ENCODE assay signal across 11 cellular contexts in genomic region chr5:60488466-60489130, GRCh38.
DNase-seq lines count a peak whose midpoint lies in the region; ATAC-seq, FAIRE-seq and TF ChIP-seq lines count a peak whose summit lies in the region.
"Had no signal": no experiment of that assay in that cellular context is flagged by ENCODE, and none has a peak within 500 bp of the region (broad histone marks: within the 10 kb centered on the region; RNA-seq: fewer than 3 reads in every experiment).

No MANE protein-coding gene starts in this region.

- CTCF ChIA-PET in A549 (lab: Yijun Ruan, JAX) = no interaction called here
- CTCF ChIA-PET in WTC11 (lab: Charles Lee) = no interaction called here

- H3K4me1 ChIP-seq in A549 = peaks cover 63% of the 10 kb centered on the region
- peaks cover 0 to 27% (median 19%) of the 10 kb centered on the region in 4 donors for H3K4me1 ChIP-seq in esophagus muscularis mucosa
- no peaks in the 10 kb centered on the region for H3K4me1 ChIP-seq in prostate gland (replicated peaks)

- POLR2A ChIA-PET in A549 (lab: Yijun Ruan, JAX) (no interaction called here), WTC11 (lab: Charles Lee) (no interaction called here)

- H3K27me3 ChIP-seq in esophagus muscularis mucosa = peaks cover 0 to 4% (median 0%) of the 10 kb centered on the region in 4 donors
- H3K27me3 ChIP-seq in prostate gland (replicated peaks; ENCODE audit: insufficient read depth) = no peaks in the 10 kb centered on the region

- H3K36me3 Mint-ChIP-seq in WTC11 = no peaks in the 10 kb centered on the region
- no peaks in the 10 kb centered on the region for H3K36me3 Mint-ChIP-seq in activated T-cell treated with anti-CD3 and anti-CD28 coated beads, Interleukin-2, amount 50 U/mL, for 72 hours (ENCODE audit: insufficient read depth in 2 of 2)
- H3K36me3 Mint-ChIP-seq: brain had no signal

- TF ChIP-seq CTCF in A549 (IDR thresholded peaks at IDR 0.05) (no peak), WTC11 (IDR thresholded peaks at IDR 0.05) (no peak), esophagus muscularis mucosa (IDR thresholded peaks at IDR 0.05) (no peak), prostate gland (IDR thresholded peaks at IDR 0.05) (no peak)

- no peaks in the 10 kb centered on the region for H3K9me3 Mint-ChIP-seq in WTC11
- peaks cover 0 to 3% of the 10 kb centered on the region in 2 donors for H3K9me3 Mint-ChIP-seq in activated T-cell treated with anti-CD3 and anti-CD28 coated beads, Interleukin-2, amount 50 U/mL, for 72 hours
- H3K9me3 Mint-ChIP-seq: brain had no signal

- intact Hi-C loops in esophagus muscularis mucosa (cut with DNase I) = no loop called here
- intact Hi-C loops in prostate gland (cut with DNase I) = no loop called here

- TF ChIP-seq RAD21 in A549 (conservative IDR thresholded peaks at IDR 0.05 in 1 of 2, IDR thresholded peaks at IDR 0.05 in 1 of 2) = no peak

- TF ChIP-seq POLR2A in A549 (IDR thresholded peaks at IDR 0.05; ENCODE audit: low read length) (no peak), esophagus muscularis mucosa (IDR thresholded peaks at IDR 0.05; ENCODE audit: low read depth) (no peak), prostate gland (IDR thresholded peaks at IDR 0.05) (no peak)

- 0 out of 2 replicates have a peak overlapping the region, but pooled peaks have one; percentile 44 for H3K27ac Mint-ChIP-seq in WTC11
- H3K27ac Mint-ChIP-seq in activated T-cell treated with anti-CD3 and anti-CD28 coated beads, Interleukin-2, amount 50 U/mL, for 72 hours = no peak overlapping the region

- peak overlapping the region; percentile 61 for H3K4me2 ChIP-seq in A549

- H3K36me3 ChIP-seq in esophagus muscularis mucosa = no peaks in the 10 kb centered on the region
- no peaks in the 10 kb centered on the region for H3K36me3 ChIP-seq in prostate gland

- peaks cover 2% of the 10 kb centered on the region for H3K4me1 Mint-ChIP-seq in WTC11
- H3K4me1 Mint-ChIP-seq in activated T-cell treated with anti-CD3 and anti-CD28 coated beads, Interleukin-2, amount 50 U/mL, for 72 hours (ENCODE audit: low read depth) = no peaks in the 10 kb centered on the region

- WGBS in A549 (ENCODE audit: missing lambda C conversion rate) = 56% methylated on average over 6 of the region's 6 CpGs
- WGBS in esophagus muscularis mucosa = 71% methylated on average over 6 of the region's 6 CpGs
- WGBS in prostate gland = 30% methylated on average over 6 of the region's 6 CpGs

- H3K27me3 Mint-ChIP-seq in WTC11 (ENCODE audit: low read depth) = no peaks in the 10 kb centered on the region
- no peaks in the 10 kb centered on the region for H3K27me3 Mint-ChIP-seq in activated T-cell treated with anti-CD3 and anti-CD28 coated beads, Interleukin-2, amount 50 U/mL, for 72 hours (ENCODE audit: low read depth)

- DNase-seq in A549 (ENCODE audit: low read depth in 1 of 2, low spot score in 1 of 2) (no peak), WTC11 (ENCODE audit: low spot score) (no peak), esophagus muscularis mucosa (ENCODE audit: extremely low spot score) (no peak), prostate gland (ENCODE audit: low spot score) (no peak), SIG-M5 treated with dmso at 0.1 percent for 504 hours (lab: John Stamatoyannopoulos, UW; ENCODE audit: unreplicated experiment) (no peak), RPMI8226 (no peak)
- DNase-seq in activated T-cell treated with anti-CD3 and anti-CD28 coated beads, Interleukin-2, amount 50 U/mL, for 72 hours = no peak
- DNase-seq: activated gamma-delta T cell, GOT3 had no signal

- ATAC-seq in A549 = no peak
- ATAC-seq in WTC11 = no peak
- no peak for ATAC-seq in activated T-cell treated with anti-CD3 and anti-CD28 coated beads, Interleukin-2, amount 50 U/mL, for 72 hours (replicated peaks in 1 of 2)
- ATAC-seq in GM19324 (IDR thresholded peaks at IDR 0.05; ENCODE audit: low FRiP score, unreplicated experiment) = no peak

- FAIRE-seq in A549 (lab: Jason Lieb, UNC) = no peak

- peak overlapping the region; percentile 23 for H3K4me3 ChIP-seq in A549
- H3K4me3 ChIP-seq in esophagus muscularis mucosa = peak overlapping the region; percentile 52 to 64 (median 53)
- H3K4me3 ChIP-seq in prostate gland = peak overlapping the region; percentile 45 to 46

- peak overlapping the region; percentile 79 to 83 for H3K27ac ChIP-seq in A549
- peak overlapping the region; percentile 75 to 79 (median 78) for H3K27ac ChIP-seq in esophagus muscularis mucosa (replicated peaks in 1 of 4)
- peak overlapping the region; percentile 73 to 79 for H3K27ac ChIP-seq in prostate gland

- H3K9me3 ChIP-seq in A549 (no peaks in the 10 kb centered on the region), esophagus muscularis mucosa (no peaks in the 10 kb centered on the region), prostate gland (no peaks in the 10 kb centered on the region)

- H3K4me3 Mint-ChIP-seq in WTC11 = no peak overlapping the region
- no peak overlapping the region for H3K4me3 Mint-ChIP-seq in activated T-cell treated with anti-CD3 and anti-CD28 coated beads, Interleukin-2, amount 50 U/mL, for 72 hours
- H3K4me3 Mint-ChIP-seq: brain had no signal

- TF ChIP-seq EP300 in A549 (IDR thresholded peaks at IDR 0.05) (no peak), esophagus muscularis mucosa (IDR thresholded peaks at IDR 0.05) (no peak)

TF ChIP-seq in A549, 52 proteins besides CTCF, POLR2A, EP300 and RAD21:
- TF ChIP-seq HDAC2 (IDR thresholded peaks at IDR 0.05) = no peak
- TF ChIP-seq JUN (IDR thresholded peaks at IDR 0.05) = no peak
- no peak for TF ChIP-seq MAZ (IDR thresholded peaks at IDR 0.05; ENCODE audit: borderline replicate concordance, low read depth, low read length)
- TF ChIP-seq SREBF2 (IDR thresholded peaks at IDR 0.05) = no peak
- no peak for TF ChIP-seq PHF8 (IDR thresholded peaks at IDR 0.05; ENCODE audit: borderline replicate concordance, low read depth)
- TF ChIP-seq NPAS2 (CRISPR knock-in tag; IDR thresholded peaks at IDR 0.05; ENCODE audit: borderline replicate concordance) = no peak
- no peak for TF ChIP-seq USF2 (IDR thresholded peaks at IDR 0.05)
TF ChIP-seq in A549: peak in this region for 0.

TF ChIP-seq in WTC11, 78 proteins besides CTCF, POLR2A, EP300 and RAD21:
- no peak for TF ChIP-seq E2F4 (CRISPR knock-in tag; IDR thresholded peaks at IDR 0.05; ENCODE audit: borderline replicate concordance, low read depth)
- TF ChIP-seq NFYB (CRISPR knock-in tag; conservative IDR thresholded peaks at IDR 0.05; ENCODE audit: low read depth) = no peak
- TF ChIP-seq CREM (CRISPR knock-in tag; IDR thresholded peaks at IDR 0.05) = no peak
- no peak for TF ChIP-seq ZNF263 (CRISPR knock-in tag; IDR thresholded peaks at IDR 0.05; ENCODE audit: low read depth)
- TF ChIP-seq RELA (CRISPR knock-in tag; IDR thresholded peaks at IDR 0.05; ENCODE audit: borderline replicate concordance) = no peak
- TF ChIP-seq MAX (CRISPR knock-in tag; IDR thresholded peaks at IDR 0.05) = no peak
- no peak for TF ChIP-seq ZNF281 (CRISPR knock-in tag; IDR thresholded peaks at IDR 0.05)
